ENCODE assay signal across 9 cellular contexts in genomic region chr10:11036424-11037011, GRCh38. TPM values are rescaled to one million over a fixed set of nuclear protein-coding genes. Genes with fewer than 3 reads are reported as not detected.
DNase-seq lines count a peak whose midpoint lies in the region; ATAC-seq and TF ChIP-seq lines count a peak whose summit lies in the region.
"Had no signal": no experiment of that assay in that cellular context is flagged by ENCODE, and none has a peak within 500 bp of the region (broad histone marks: within the 10 kb centered on the region; RNA-seq: fewer than 3 reads in every experiment).

No MANE protein-coding gene starts in this region.

- no peaks in the 10 kb centered on the region for H3K27me3 Mint-ChIP-seq in osteocyte (ENCODE audit: unreplicated experiment)

- H3K36me3 Mint-ChIP-seq in osteocyte (ENCODE audit: unreplicated experiment), result peaks cover 2% of the 10 kb centered on the region

- H3K27me3 ChIP-seq in GM06990 (replicated peaks; ENCODE audit: control insufficient read depth, insufficient read depth, low read length), result no peaks in the 10 kb centered on the region

- H3K27ac Mint-ChIP-seq in osteocyte (ENCODE audit: unreplicated experiment), result no peak overlapping the region
- H3K27ac Mint-ChIP-seq: activated B cell treated with CpG ODN at 0.5 μM for 24 hours had no signal

- ATAC-seq in GM21723 (IDR thresholded peaks at IDR 0.05; ENCODE audit: unreplicated experiment) (no peak), HG03439 (IDR thresholded peaks at IDR 0.05; ENCODE audit: unreplicated experiment) (no peak), HG03442 (IDR thresholded peaks at IDR 0.05; ENCODE audit: unreplicated experiment) (no peak)

- H3K36me3 ChIP-seq in GM06990 (ENCODE audit: control insufficient read depth, insufficient read depth, low read length), result no peaks in the 10 kb centered on the region

- no peak overlapping the region for H3K4me3 Mint-ChIP-seq in osteocyte (ENCODE audit: unreplicated experiment)
- H3K4me3 Mint-ChIP-seq: activated B cell treated with CpG ODN at 0.5 μM for 24 hours had no signal

- TF ChIP-seq CTCF in GM06990 (IDR thresholded peaks at IDR 0.05; ENCODE audit: insufficient read depth, low read length, poor library complexity, severe bottlenecking) (peak; percentile 39), epithelial cell of proximal tubule (conservative IDR thresholded peaks at IDR 0.05; ENCODE audit: low read depth, low read length) (peak; percentile 80), osteocyte (IDR thresholded peaks at IDR 0.05) (peak; percentile 75), coronary artery (IDR thresholded peaks at IDR 0.05) (no peak)

- no peak overlapping the region for H3K27ac ChIP-seq in coronary artery

- H3K4me1 Mint-ChIP-seq in osteocyte (ENCODE audit: unreplicated experiment), result peaks cover 11% of the 10 kb centered on the region
- H3K4me1 Mint-ChIP-seq: activated B cell treated with CpG ODN at 0.5 μM for 24 hours had no signal

- H3K9me3 Mint-ChIP-seq in osteocyte (ENCODE audit: unreplicated experiment), result peaks cover 9% of the 10 kb centered on the region
- H3K9me3 Mint-ChIP-seq: activated B cell treated with CpG ODN at 0.5 μM for 24 hours had no signal

- DNase-seq in GM06990 (ENCODE audit: extremely low read depth, insufficient read length) (no peak), NCI-H526 treated with DMSO at 0.1 percent for 48 hours (lab: John Stamatoyannopoulos, UW) (peak; percentile 32), epithelial cell of proximal tubule (ENCODE audit: low read depth) (no peak), osteocyte (ENCODE audit: extremely low spot score, unreplicated experiment) (no peak), coronary artery (ENCODE audit: low spot score) (no peak)
- DNase-seq: activated B cell treated with CpG ODN at 0.5 μM for 24 hours had no signal

- H3K4me3 ChIP-seq in GM06990 (replicated peaks; ENCODE audit: low read depth, low read length), result no peak overlapping the region
- no peak overlapping the region for H3K4me3 ChIP-seq in epithelial cell of proximal tubule (ENCODE audit: low read depth, low read length)
- no peak overlapping the region for H3K4me3 ChIP-seq in coronary artery

RNA-seq across cellular contexts. Expression of gene CELF2, which starts 18.8 kb away (rescaled TPM):
- total RNA-seq in epithelial cell of proximal tubule (7.2 and 11.0 TPM in 2 replicates), osteocyte (33.8 and 35.8 TPM in 2 replicates)
